In genomic region chr15:22158243-22158642, GRCh38 we compare ENCODE assay signal across 6 cellular contexts.
DNase-seq lines count a peak whose midpoint lies in the region; ATAC-seq, FAIRE-seq and TF ChIP-seq lines count a peak whose summit lies in the region.
"Not testable (repeated sequence)": the region's sequence is repeated elsewhere in the genome, so short reads cannot be mapped to it uniquely, and the experiment has no call there.

No MANE protein-coding gene starts in this region.

- H3K36me3 Mint-ChIP-seq in stimulated activated memory B cell treated with anti-CD40 and anti-IgM and Interleukin-4, amounts not matched to agents 10 μg/mL and 1 μg/mL and 100 μg/mL, for 72 hours = not testable (repeated sequence)

- not testable (repeated sequence) for H3K27me3 Mint-ChIP-seq in stimulated activated memory B cell treated with anti-CD40 and anti-IgM and Interleukin-4, amounts not matched to agents 10 μg/mL and 1 μg/mL and 100 μg/mL, for 72 hours

- peak; percentile 25 for ATAC-seq in GM18907 (IDR thresholded peaks at IDR 0.05; ENCODE audit: unreplicated experiment)
- ATAC-seq in GM21423 (IDR thresholded peaks at IDR 0.05; ENCODE audit: unreplicated experiment) = peak; percentile 15
- ATAC-seq in HG02759 (IDR thresholded peaks at IDR 0.05; ENCODE audit: unreplicated experiment) = peak; percentile 30
- peak; percentile 28 for ATAC-seq in HG03342 (IDR thresholded peaks at IDR 0.05; ENCODE audit: unreplicated experiment)
- peak; percentile 59 for ATAC-seq in stimulated activated memory B cell treated with anti-CD40 and anti-IgM and Interleukin-4, amounts not matched to agents 10 μg/mL and 1 μg/mL and 100 μg/mL, for 72 hours

- FAIRE-seq in bronchial epithelial cell (lab: Jason Lieb, UNC) = peak; percentile 76

- not testable (repeated sequence) for H3K4me1 Mint-ChIP-seq in stimulated activated memory B cell treated with anti-CD40 and anti-IgM and Interleukin-4, amounts not matched to agents 10 μg/mL and 1 μg/mL and 100 μg/mL, for 72 hours

- not testable (repeated sequence) for H3K9me3 Mint-ChIP-seq in stimulated activated memory B cell treated with anti-CD40 and anti-IgM and Interleukin-4, amounts not matched to agents 10 μg/mL and 1 μg/mL and 100 μg/mL, for 72 hours

- H3K27me3 ChIP-seq in bronchial epithelial cell (ENCODE audit: control insufficient read depth, insufficient read depth, low read length) = not testable (repeated sequence)

- not testable (repeated sequence) for H3K27ac Mint-ChIP-seq in stimulated activated memory B cell treated with anti-CD40 and anti-IgM and Interleukin-4, amounts not matched to agents 10 μg/mL and 1 μg/mL and 100 μg/mL, for 72 hours

- TF ChIP-seq CTCF in bronchial epithelial cell (IDR thresholded peaks at IDR 0.05; ENCODE audit: insufficient read depth, low read length, severe bottlenecking) = not testable (repeated sequence)

- H3K36me3 ChIP-seq in bronchial epithelial cell (ENCODE audit: control insufficient read depth, insufficient read depth, low read length) = not testable (repeated sequence)

- H3K4me3 Mint-ChIP-seq in stimulated activated memory B cell treated with anti-CD40 and anti-IgM and Interleukin-4, amounts not matched to agents 10 μg/mL and 1 μg/mL and 100 μg/mL, for 72 hours = not testable (repeated sequence)

- DNase-seq in bronchial epithelial cell (ENCODE audit: low read depth) = not testable (repeated sequence)

- not testable (repeated sequence) for H3K4me3 ChIP-seq in bronchial epithelial cell (ENCODE audit: low read depth, low read length)
